8 cellular contexts compared by ENCODE assay signal in the genomic region with DNA sequence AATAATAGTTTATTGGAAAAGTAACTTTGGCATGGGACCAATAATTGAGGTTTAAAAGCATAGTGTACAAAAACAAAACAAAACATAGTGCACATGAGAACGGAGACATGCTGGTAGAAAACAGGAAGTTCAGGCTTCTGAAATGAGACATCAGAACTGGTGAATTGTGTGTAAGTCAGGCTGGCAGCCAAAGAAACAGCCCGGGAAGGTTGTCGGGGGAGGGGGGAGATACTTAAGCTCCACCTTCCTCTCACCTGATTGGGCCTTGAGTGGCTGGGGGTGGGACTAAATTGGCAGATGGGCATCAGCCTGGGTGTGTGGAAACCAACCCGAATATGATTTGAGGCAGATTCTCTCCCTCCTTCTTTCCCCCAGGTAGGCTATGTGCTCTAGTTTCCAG.
DNase-seq lines count a peak whose midpoint lies in the region; ATAC-seq and TF ChIP-seq lines count a peak whose summit lies in the region.

No MANE protein-coding gene starts in this region.

- peaks cover 20% of the 10 kb centered on the region for H3K4me1 Mint-ChIP-seq in mesothelial cell of epicardium
- H3K4me1 Mint-ChIP-seq in activated naive CD4-positive, alpha-beta T cell treated with anti-CD3 and anti-CD28 coated beads, Interleukin-2, amount 10 ng/mL, durations not matched to agents 7 days and 5 days: no peaks in the 10 kb centered on the region

- CTCF ChIA-PET in activated naive CD4-positive, alpha-beta T cell treated with anti-CD3 and anti-CD28 coated beads, Interleukin-2, amount 10 ng/mL, durations not matched to agents 7 days and 5 days (lab: Charles Lee): no interaction called here

- no peak for TF ChIP-seq CTCF in mesothelial cell of epicardium (IDR thresholded peaks at IDR 0.05; ENCODE audit: unreplicated experiment)

- ATAC-seq in HG03045 (IDR thresholded peaks at IDR 0.05; ENCODE audit: unreplicated experiment): peak; percentile 62

- H3K27ac Mint-ChIP-seq in mesothelial cell of epicardium: no peak overlapping the region
- H3K27ac Mint-ChIP-seq in activated naive CD4-positive, alpha-beta T cell treated with anti-CD3 and anti-CD28 coated beads, Interleukin-2, amount 10 ng/mL, durations not matched to agents 7 days and 5 days: no peak overlapping the region

- no peaks in the 10 kb centered on the region for H3K36me3 Mint-ChIP-seq in mesothelial cell of epicardium
- H3K36me3 Mint-ChIP-seq in activated naive CD4-positive, alpha-beta T cell treated with anti-CD3 and anti-CD28 coated beads, Interleukin-2, amount 10 ng/mL, durations not matched to agents 7 days and 5 days: no peaks in the 10 kb centered on the region

- H3K27me3 Mint-ChIP-seq in mesothelial cell of epicardium (ENCODE audit: low read depth): no peaks in the 10 kb centered on the region
- peaks cover 4% of the 10 kb centered on the region for H3K27me3 Mint-ChIP-seq in activated naive CD4-positive, alpha-beta T cell treated with anti-CD3 and anti-CD28 coated beads, Interleukin-2, amount 10 ng/mL, durations not matched to agents 7 days and 5 days

- peak in 2 of 3 donors; percentile 1 to 7 for DNase-seq in stimulated activated CD4-positive, alpha-beta T cell treated with anti-CD3 and anti-CD28 coated beads, TNF-alpha, amount 100 ng/mL, for 48 hours (ENCODE audit: low read depth in 3 of 3)
- no peak for DNase-seq in stimulated activated CD4-positive, alpha-beta T cell treated with anti-CD3 and anti-CD28 coated beads, Interleukin-12 subunit alpha, Interleukin-12 subunit beta, amount 100 ng/mL, for 4 hours
- DNase-seq in SKM-1 (lab: John Stamatoyannopoulos, UW; ENCODE audit: unreplicated experiment) (peak; percentile 18), medulla oblongata (ENCODE audit: extremely low spot score) (peak; percentile 63), GM19240 (ENCODE audit: insufficient read length, low spot score) (no peak), mesothelial cell of epicardium (ENCODE audit: low spot score in 2 of 2, unreplicated experiment in 2 of 2) (no peak)
- no peak for DNase-seq in activated naive CD4-positive, alpha-beta T cell treated with anti-CD3 and anti-CD28 coated beads, Interleukin-2, amount 10 ng/mL, durations not matched to agents 7 days and 5 days

- no peak overlapping the region for H3K4me3 Mint-ChIP-seq in mesothelial cell of epicardium
- H3K4me3 Mint-ChIP-seq in activated naive CD4-positive, alpha-beta T cell treated with anti-CD3 and anti-CD28 coated beads, Interleukin-2, amount 10 ng/mL, durations not matched to agents 7 days and 5 days: no peak overlapping the region

- peaks cover 4% of the 10 kb centered on the region for H3K9me3 Mint-ChIP-seq in mesothelial cell of epicardium
- no peaks in the 10 kb centered on the region for H3K9me3 Mint-ChIP-seq in activated naive CD4-positive, alpha-beta T cell treated with anti-CD3 and anti-CD28 coated beads, Interleukin-2, amount 10 ng/mL, durations not matched to agents 7 days and 5 days

Comparison
In these comparisons a context has a peak if more than half of its experiments do, and no peak if none do; other contexts are left out.
1. DNase-seq: peak in stimulated activated CD4-positive, alpha-beta T cell treated with anti-CD3 and anti-CD28 coated beads, TNF-alpha, amount 100 ng/mL, for 48 hours (2 of 3), SKM-1 (single experiment) and medulla oblongata (single experiment); none in stimulated activated CD4-positive, alpha-beta T cell treated with anti-CD3 and anti-CD28 coated beads, Interleukin-12 subunit alpha, Interleukin-12 subunit beta, amount 100 ng/mL, for 4 hours (single experiment), GM19240 (single experiment), mesothelial cell of epicardium (0 of 2) and activated naive CD4-positive, alpha-beta T cell treated with anti-CD3 and anti-CD28 coated beads, Interleukin-2, amount 10 ng/mL, durations not matched to agents 7 days and 5 days (single experiment).